Comparison of ENCODE assay signal across 2 cellular contexts in genomic region chr2:182868423-182868822, GRCh38.
TF ChIP-seq lines count a peak whose summit lies in the region.

No MANE protein-coding gene starts in this region.

TF ChIP-seq in K562, 482 proteins besides CTCF, POLR2A, EP300 and RAD21:
- peak; percentile 89 for TF ChIP-seq CBX8 (IDR thresholded peaks at IDR 0.05; ENCODE audit: borderline replicate concordance, extremely low read depth, low read depth, low read length, poor library complexity, severe bottlenecking)
- TF ChIP-seq ZC3H4 (CRISPR knock-in tag; IDR thresholded peaks at IDR 0.05; ENCODE audit: borderline replicate concordance) = no peak

TF ChIP-seq in neural cell, 6 proteins besides CTCF, POLR2A, EP300 and RAD21:
- TF ChIP-seq EZH2 (IDR thresholded peaks at IDR 0.05; ENCODE audit: borderline replicate concordance, insufficient read depth, low read length, poor library complexity, severe bottlenecking) (no peak), REST (IDR thresholded peaks at IDR 0.05; ENCODE audit: borderline replicate concordance) (no peak), TAF1 (IDR thresholded peaks at IDR 0.05; ENCODE audit: low read depth) (no peak), POLR2AphosphoS5 (IDR thresholded peaks at IDR 0.05) (no peak), MXI1 (conservative IDR thresholded peaks at IDR 0.05; ENCODE audit: poor library complexity, severe bottlenecking) (no peak), SMC3 (conservative IDR thresholded peaks at IDR 0.05; ENCODE audit: poor library complexity) (no peak)
